Comparison of ENCODE assay signal across 21 cellular contexts in genomic region chrX:133570549-133570948, GRCh38.
DNase-seq lines count a peak whose midpoint lies in the region; ATAC-seq, FAIRE-seq and TF ChIP-seq lines count a peak whose summit lies in the region.
"Had no signal": no experiment of that assay in that cellular context is flagged by ENCODE, and none has a peak within 500 bp of the region (broad histone marks: within the 10 kb centered on the region; RNA-seq: fewer than 3 reads in every experiment).

No MANE protein-coding gene starts in this region.

- in situ Hi-C loops in GM23248 (cut with MboI) = no loop called here

- H3K27me3 ChIP-seq in GM23248 (replicated peaks; ENCODE audit: insufficient read depth) (no peaks in the 10 kb centered on the region), astrocyte (ENCODE audit: insufficient read depth, low read length) (no peaks in the 10 kb centered on the region), mesendoderm (ENCODE audit: insufficient read depth, low read length, poor library complexity) (no peaks in the 10 kb centered on the region)

- H3K36me3 Mint-ChIP-seq in astrocyte (ENCODE audit: low read depth, unreplicated experiment) = no peaks in the 10 kb centered on the region
- H3K36me3 Mint-ChIP-seq: CD8-positive, alpha-beta memory T cell had no signal

- H3K9me2 ChIP-seq in GM23248 (ENCODE audit: insufficient read depth) = no peaks in the 10 kb centered on the region
- H3K9me2 ChIP-seq: SK-N-SH had no signal

- no peak overlapping the region for H2BK5ac ChIP-seq in mesendoderm (ENCODE audit: low read length)

- H3K9me3 ChIP-seq in GM23248 (ENCODE audit: low read depth) (no peaks in the 10 kb centered on the region), astrocyte (ENCODE audit: insufficient read depth, low read depth, low read length) (no peaks in the 10 kb centered on the region)

- H4K8ac ChIP-seq in mesendoderm (ENCODE audit: low read depth, low read length) = no peak overlapping the region

- no peak overlapping the region for H2BK15ac ChIP-seq in mesendoderm (replicated peaks; ENCODE audit: low read depth)

- H3K36me3 ChIP-seq in GM23248 (ENCODE audit: low read depth) (no peaks in the 10 kb centered on the region), astrocyte (ENCODE audit: insufficient read depth, low read length) (no peaks in the 10 kb centered on the region), mesendoderm (ENCODE audit: control insufficient read depth, insufficient read depth, low read length) (no peaks in the 10 kb centered on the region)

- no peak overlapping the region for H3K4me3 ChIP-seq in GM23248
- H3K4me3 ChIP-seq in astrocyte (ENCODE audit: insufficient read depth, low read depth, low read length) = no peak overlapping the region
- no peak overlapping the region for H3K4me3 ChIP-seq in fibroblast of mammary gland (ENCODE audit: control insufficient read depth, low read depth, low read length)
- H3K4me3 ChIP-seq in mesendoderm (ENCODE audit: low read length) = no peak overlapping the region

- no peaks in the 10 kb centered on the region for H3K27me3 Mint-ChIP-seq in astrocyte (ENCODE audit: low read depth, unreplicated experiment)
- H3K27me3 Mint-ChIP-seq: CD8-positive, alpha-beta memory T cell had no signal

- H3K79me2 ChIP-seq in GM23248 (ENCODE audit: insufficient read depth) (no peaks in the 10 kb centered on the region), astrocyte (ENCODE audit: insufficient read depth, low read length) (no peaks in the 10 kb centered on the region), mesendoderm (ENCODE audit: control insufficient read depth, insufficient read depth, low read length) (no peaks in the 10 kb centered on the region)

- H3K27ac ChIP-seq in GM23248 (peak overlapping the region; percentile 33; the same call in 1 of the 2 replicates), astrocyte (ENCODE audit: low read depth, low read length) (no peak overlapping the region), mesendoderm (ENCODE audit: low read depth, low read length) (no peak overlapping the region)

- no peak overlapping the region for H3K23ac ChIP-seq in mesendoderm (ENCODE audit: low read length)

- ATAC-seq in GM18909 (IDR thresholded peaks at IDR 0.05; ENCODE audit: poor library complexity, unreplicated experiment) = no peak

- H3K27ac Mint-ChIP-seq in astrocyte (ENCODE audit: unreplicated experiment) = no peak overlapping the region
- H3K27ac Mint-ChIP-seq: CD8-positive, alpha-beta memory T cell; HFFc6 had no signal

- no peak overlapping the region for H3K4me3 Mint-ChIP-seq in astrocyte (ENCODE audit: unreplicated experiment)
- H3K4me3 Mint-ChIP-seq: CD8-positive, alpha-beta memory T cell; HFFc6 had no signal

- no peak overlapping the region for H3K56ac ChIP-seq in mesendoderm (ENCODE audit: low read length)

- peak; percentile 25 for DNase-seq in AG08395 (ENCODE audit: low spot score)
- DNase-seq in GM23248 = peak; percentile 66
- peak; percentile 67 for DNase-seq in astrocyte (ENCODE audit: low read depth)
- peak; percentile 81 for DNase-seq in fibroblast of mammary gland (ENCODE audit: low read depth)
- no peak for DNase-seq in NCI-H1105 treated with DMSO at 0.1 percent for 48 hours (lab: John Stamatoyannopoulos, UW)
- DNase-seq in SW480 (ENCODE audit: low spot score) = no peak
- DNase-seq in mesendoderm = no peak
- DNase-seq: C1 segment of cervical spinal cord; CD8-positive, alpha-beta memory T cell; DMS53; H7; HFFc6; KG1; NCI-H1436 treated with DMSO at 0.1 percent for 48 hours; NCI-H2029 treated with DMSO at 0.1 percent for 48 hours; NCI-H2171 treated with DMSO at 0.1 percent for 48 hours; NCI-H446; NCI-H69; SHP77; SK-N-SH had no signal

- peaks cover under 1% of the 10 kb centered on the region for H3K4me1 Mint-ChIP-seq in astrocyte (ENCODE audit: low read depth, unreplicated experiment)
- H3K4me1 Mint-ChIP-seq: CD8-positive, alpha-beta memory T cell had no signal

- H2AFZ ChIP-seq in GM23248 = no peak overlapping the region
- no peak overlapping the region for H2AFZ ChIP-seq in astrocyte (ENCODE audit: low read depth, low read length)

- H3K9ac ChIP-seq in GM23248 (no peak overlapping the region), astrocyte (ENCODE audit: low read length) (no peak overlapping the region), mesendoderm (ENCODE audit: low read length) (no peak overlapping the region)
- H3K9ac ChIP-seq: SK-N-SH had no signal

- H3K4me2 ChIP-seq in GM23248 (ENCODE audit: unreplicated experiment) = no peak overlapping the region
- no peak overlapping the region for H3K4me2 ChIP-seq in astrocyte (ENCODE audit: low read length)
- no peak overlapping the region for H3K4me2 ChIP-seq in mesendoderm (ENCODE audit: low read length)
- H3K4me2 ChIP-seq: SK-N-SH had no signal

- no peaks in the 10 kb centered on the region for H3K79me1 ChIP-seq in mesendoderm (ENCODE audit: low read length)

- H3F3A ChIP-seq in GM23248 (ENCODE audit: insufficient read depth) = peaks cover 3% of the 10 kb centered on the region; the same call in 1 of the 2 replicates

- H4K20me1 ChIP-seq in GM23248 (ENCODE audit: insufficient read depth) (no peaks in the 10 kb centered on the region), astrocyte (ENCODE audit: insufficient read depth, low read length) (no peaks in the 10 kb centered on the region)

- TF ChIP-seq CTCF in astrocyte (IDR thresholded peaks at IDR 0.05; ENCODE audit: insufficient read depth, low read depth, low read length) = no peak
- TF ChIP-seq CTCF in fibroblast of mammary gland (conservative IDR thresholded peaks at IDR 0.05; ENCODE audit: control insufficient read depth, insufficient read depth, low read depth, low read length) = no peak

- H4K5ac ChIP-seq in mesendoderm (ENCODE audit: low read length) = no peak overlapping the region

- 50 to 58% methylated on average over 1 of the region's 1 CpG for WGBS in GM23248 (ENCODE audit: low coverage in 1 of 2, low lambda C conversion rate in 2 of 2, missing lambda C conversion rate in 2 of 2), 2 experiments
- no CpG with 5 or more reads among the region's 1 CpG for WGBS in mesendoderm (ENCODE audit: extremely low coverage, insufficient coverage, low lambda C conversion rate)

- no peak overlapping the region for H2AK5ac ChIP-seq in mesendoderm (ENCODE audit: low read length)

- H2BK120ac ChIP-seq in mesendoderm (ENCODE audit: low read depth, low read length) = no peak overlapping the region

- no peak overlapping the region for H3K4ac ChIP-seq in mesendoderm (ENCODE audit: low read depth, low read length)

- H3K9me3 Mint-ChIP-seq in astrocyte (ENCODE audit: unreplicated experiment) = peaks cover 1% of the 10 kb centered on the region

- no peak for FAIRE-seq in astrocyte (lab: Jason Lieb, UNC)

- H3K4me1 ChIP-seq in GM23248 (ENCODE audit: insufficient read depth) (peaks cover 6% of the 10 kb centered on the region; the same call in 1 of the 2 replicates), astrocyte (ENCODE audit: insufficient read depth, low read length) (peaks cover 3% of the 10 kb centered on the region), mesendoderm (ENCODE audit: control insufficient read depth, low read depth, low read length) (no peaks in the 10 kb centered on the region)

- H3K18ac ChIP-seq in mesendoderm (ENCODE audit: low read length) = no peak overlapping the region

Comparison
In these comparisons a context has a peak if more than half of its experiments do, and no peak if none do; other contexts are left out.
1. DNase-seq: peak in AG08395 (single experiment), GM23248 (single experiment), astrocyte (single experiment) and fibroblast of mammary gland (single experiment); none in NCI-H1105 treated with DMSO at 0.1 percent for 48 hours (single experiment), SW480 (single experiment) and mesendoderm (single experiment).